21 cellular contexts compared by ENCODE assay signal in genomic region chr17:62090021-62090824, GRCh38. TPM values are rescaled to one million over a fixed set of nuclear protein-coding genes. Genes with fewer than 3 reads are reported as not detected.
A peak's percentile ranks its signal among the peaks of the same experiment; 100 is the strongest.
DNase-seq lines count a peak whose midpoint lies in the region; ATAC-seq, FAIRE-seq and TF ChIP-seq lines count a peak whose summit lies in the region.
"Had no signal": no experiment of that assay in that cellular context is flagged by ENCODE, and none has a peak within 500 bp of the region (broad histone marks: within the 10 kb centered on the region; RNA-seq: fewer than 3 reads in every experiment).

No MANE protein-coding gene starts in this region.

- H4K20me1 ChIP-seq in neural progenitor cell (ENCODE audit: low read depth), result no peaks in the 10 kb centered on the region

- no peaks in the 10 kb centered on the region for H3K36me3 Mint-ChIP-seq in activated T-helper 17 cell treated with anti-CD3 and anti-CD28 coated beads, Interleukin-2, amount 50 U/mL, for 72 hours (ENCODE audit: low read depth)
- no peaks in the 10 kb centered on the region for H3K36me3 Mint-ChIP-seq in neural progenitor cell
- H3K36me3 Mint-ChIP-seq: CD4-positive, alpha-beta memory T cell had no signal

- no peak overlapping the region for H3K4me2 ChIP-seq in neural progenitor cell

- TF ChIP-seq CTCF in neural progenitor cell (IDR thresholded peaks at IDR 0.05) (no peak), kidney (IDR thresholded peaks at IDR 0.05; ENCODE audit: borderline replicate concordance, extremely low read depth, insufficient read depth) (no peak)

- no peaks in the 10 kb centered on the region for H3K79me2 ChIP-seq in neural progenitor cell (ENCODE audit: low read depth)

- no peaks in the 10 kb centered on the region for H3K36me3 ChIP-seq in neural progenitor cell
- no peaks in the 10 kb centered on the region for H3K36me3 ChIP-seq in kidney (ENCODE audit: control insufficient read depth in 1 of 2, insufficient read depth in 2 of 2, low read length in 2 of 2)
- H3K36me3 ChIP-seq: BE2C had no signal

- H3K4me3 Mint-ChIP-seq in activated T-helper 17 cell treated with anti-CD3 and anti-CD28 coated beads, Interleukin-2, amount 50 U/mL, for 72 hours, result no peak overlapping the region
- no peak overlapping the region for H3K4me3 Mint-ChIP-seq in neural progenitor cell
- H3K4me3 Mint-ChIP-seq: CD4-positive, alpha-beta memory T cell; HFFc6 had no signal

- peak overlapping the region; percentile 15 for H2AFZ ChIP-seq in neural progenitor cell (replicated peaks)

- H3K4me3 ChIP-seq in neural progenitor cell (no peak overlapping the region), kidney (ENCODE audit: low read length in 2 of 2) (no peak overlapping the region)

- FAIRE-seq in kidney (lab: Jason Lieb, UNC), result no peak
- FAIRE-seq: A204.1, D721Med, G401.6, GM19239 had no signal

- no peaks in the 10 kb centered on the region for H3K9me3 Mint-ChIP-seq in activated T-helper 17 cell treated with anti-CD3 and anti-CD28 coated beads, Interleukin-2, amount 50 U/mL, for 72 hours
- H3K9me3 Mint-ChIP-seq in neural progenitor cell, result no peaks in the 10 kb centered on the region
- H3K9me3 Mint-ChIP-seq: CD4-positive, alpha-beta memory T cell; HFFc6 had no signal

- no peaks in the 10 kb centered on the region for H3K27me3 ChIP-seq in neural progenitor cell
- H3K27me3 ChIP-seq: BE2C had no signal

- DNase-seq in left lobe of liver (ENCODE audit: low spot score), result peak; percentile 66
- DNase-seq in neural progenitor cell (ENCODE audit: low spot score), result no peak
- DNase-seq in glomerular visceral epithelial cell (ENCODE audit: extremely low spot score), result no peak
- DNase-seq in NAMALWA (ENCODE audit: low spot score), result no peak
- no peak for DNase-seq in kidney
- no peak for DNase-seq in NCI-H2196 treated with DMSO at 0.1 percent for 48 hours (lab: John Stamatoyannopoulos, UW; ENCODE audit: unreplicated experiment)
- DNase-seq: BE2C; CD4-positive, alpha-beta memory T cell; DMS153; DMS79 treated with DMSO at 0.1 percent for 48 hours; EL; HCEC 1CT; HFFc6; IMR-90 had no signal

- H3K9ac ChIP-seq in neural progenitor cell (no peak overlapping the region), kidney (ENCODE audit: low read length in 2 of 2) (no peak overlapping the region)

- H3K9me3 ChIP-seq in neural progenitor cell (ENCODE audit: low read depth) (no peaks in the 10 kb centered on the region), kidney (ENCODE audit: control insufficient read depth in 1 of 2, low read length in 2 of 2) (no peaks in the 10 kb centered on the region)
- H3K9me3 ChIP-seq: BE2C had no signal

- H3K27ac ChIP-seq in neural progenitor cell (no peak overlapping the region), kidney (ENCODE audit: low read depth in 2 of 2, low read length in 2 of 2) (no peak overlapping the region)
- H3K27ac ChIP-seq: C4-2B, HL-60 had no signal

- peak overlapping the region; percentile 44 for H3K27ac Mint-ChIP-seq in activated T-helper 17 cell treated with anti-CD3 and anti-CD28 coated beads, Interleukin-2, amount 50 U/mL, for 72 hours
- no peak overlapping the region for H3K27ac Mint-ChIP-seq in neural progenitor cell
- H3K27ac Mint-ChIP-seq: CD4-positive, alpha-beta memory T cell; HFFc6 had no signal

- no peaks in the 10 kb centered on the region for H3F3A ChIP-seq in neural progenitor cell (ENCODE audit: low read depth)

- intact Hi-C loops in kidney (cut with DNase I), result no loop called here

- H3K4me1 Mint-ChIP-seq in activated T-helper 17 cell treated with anti-CD3 and anti-CD28 coated beads, Interleukin-2, amount 50 U/mL, for 72 hours, result peaks cover 21% of the 10 kb centered on the region
- no peaks in the 10 kb centered on the region for H3K4me1 Mint-ChIP-seq in neural progenitor cell

- no peak for ATAC-seq in activated T-helper 17 cell treated with anti-CD3 and anti-CD28 coated beads, Interleukin-2, amount 50 U/mL, for 72 hours (replicated peaks)
- peak; percentile 77 for ATAC-seq in left lobe of liver

- no peaks in the 10 kb centered on the region for H3K27me3 Mint-ChIP-seq in activated T-helper 17 cell treated with anti-CD3 and anti-CD28 coated beads, Interleukin-2, amount 50 U/mL, for 72 hours
- peaks cover 3% of the 10 kb centered on the region for H3K27me3 Mint-ChIP-seq in neural progenitor cell (ENCODE audit: insufficient read depth, low read depth)
- H3K27me3 Mint-ChIP-seq: CD4-positive, alpha-beta memory T cell had no signal

- no peaks in the 10 kb centered on the region for H3K4me1 ChIP-seq in neural progenitor cell
- peaks cover 0 to 3% of the 10 kb centered on the region in 2 donors for H3K4me1 ChIP-seq in kidney (ENCODE audit: control insufficient read depth in 1 of 2, insufficient read depth in 1 of 2, low read depth in 1 of 2, low read length in 2 of 2)

RNA-seq across cellular contexts. Expression of gene MED13, which starts 25.1 kb away (rescaled TPM):
- 10 to 100 TPM; 48.9 to 51.3 TPM for total RNA-seq in activated T-helper 17 cell treated with anti-CD3 and anti-CD28 coated beads, Interleukin-2, amount 50 U/mL, for 72 hours
- total RNA-seq in left lobe of liver, result 35.4 TPM
- 50.5 and 59.9 TPM in 2 replicates for total RNA-seq in neural progenitor cell (ENCODE audit: low replicate concordance)
- total RNA-seq in kidney, result 73.6 TPM
- polyA plus RNA-seq in kidney (ENCODE audit: insufficient read depth, low read depth, low replicate concordance), result 6.4 TPM
